Comparison of ENCODE assay signal across 25 cellular contexts in the genomic region with DNA sequence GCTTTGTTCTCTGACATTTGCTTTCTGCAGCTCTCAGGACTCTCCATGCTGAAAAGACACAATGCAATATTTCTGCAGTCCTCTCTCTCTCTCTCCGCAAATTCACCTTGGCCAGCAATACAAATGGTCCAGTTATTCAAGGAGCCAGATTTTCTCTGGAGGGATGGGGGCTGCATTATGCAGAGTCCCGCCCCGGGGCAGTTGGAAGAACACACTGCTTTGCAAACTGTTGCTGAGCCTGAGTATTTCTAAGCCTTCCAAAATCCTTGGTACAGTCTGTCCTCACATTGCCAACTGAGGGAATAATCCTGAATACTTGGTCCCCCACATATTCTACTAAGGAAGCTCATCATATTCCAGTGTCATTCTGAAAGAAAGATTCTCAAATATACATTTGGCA.
"Had no signal": no experiment of that assay in that cellular context is flagged by ENCODE, and none has a peak within 500 bp of the region (broad histone marks: within the 10 kb centered on the region; RNA-seq: fewer than 3 reads in every experiment).

No MANE protein-coding gene starts in this region.

- H3K27me3 ChIP-seq: neural progenitor cell, right atrium auricular region, stomach, transverse colon, uterus had no signal

- H3K27ac Mint-ChIP-seq: activated CD4-positive, alpha-beta memory T cell treated with anti-CD3 and anti-CD28 coated beads for 36 hours; activated naive CD8-positive, alpha-beta T cell treated with anti-CD3 and anti-CD28 coated beads, Interleukin-2, amount 50 U/mL, for 24 hours; activated T-cell treated with anti-CD3 and anti-CD28 coated beads, Interleukin-2, amount 50 U/mL, for 72 hours; naive thymus-derived CD8-positive, alpha-beta T cell; neural progenitor cell; stimulated activated memory B cell treated with anti-CD40 and anti-IgM and Interleukin-4, amounts not matched to agents 10 μg/mL and 1 μg/mL and 100 μg/mL, for 72 hours; T-helper 17 cell had no signal

- H3K9me3 ChIP-seq: lower lobe of right lung, psoas muscle, right atrium auricular region, stomach, transverse colon, uterus had no signal

- H3K9me3 Mint-ChIP-seq: activated CD4-positive, alpha-beta memory T cell treated with anti-CD3 and anti-CD28 coated beads for 36 hours; activated naive CD8-positive, alpha-beta T cell treated with anti-CD3 and anti-CD28 coated beads, Interleukin-2, amount 50 U/mL, for 24 hours; activated T-cell treated with anti-CD3 and anti-CD28 coated beads, Interleukin-2, amount 50 U/mL, for 72 hours; neural progenitor cell; stimulated activated memory B cell treated with anti-CD40 and anti-IgM and Interleukin-4, amounts not matched to agents 10 μg/mL and 1 μg/mL and 100 μg/mL, for 72 hours had no signal

- H3K4me3 Mint-ChIP-seq: activated CD4-positive, alpha-beta memory T cell treated with anti-CD3 and anti-CD28 coated beads for 36 hours; activated naive CD8-positive, alpha-beta T cell treated with anti-CD3 and anti-CD28 coated beads, Interleukin-2, amount 50 U/mL, for 24 hours; activated T-cell treated with anti-CD3 and anti-CD28 coated beads, Interleukin-2, amount 50 U/mL, for 72 hours; naive thymus-derived CD8-positive, alpha-beta T cell; neural progenitor cell; stimulated activated memory B cell treated with anti-CD40 and anti-IgM and Interleukin-4, amounts not matched to agents 10 μg/mL and 1 μg/mL and 100 μg/mL, for 72 hours; T-helper 17 cell had no signal

- H3K4me1 ChIP-seq: lower lobe of right lung, neural progenitor cell, stomach, uterus had no signal

- H3K36me3 ChIP-seq: lower lobe of right lung, neural progenitor cell, right atrium auricular region, stomach, transverse colon, uterus had no signal

- H2AFZ ChIP-seq: neural progenitor cell had no signal

- DNase-seq: activated CD4-positive, alpha-beta memory T cell treated with anti-CD3 and anti-CD28 coated beads for 36 hours; activated CD4-positive, alpha-beta T cell treated with anti-CD3 and anti-CD28 coated beads for 48 hours; activated CD4-positive, CD25-positive, alpha-beta regulatory T cell; activated effector memory CD4-positive, alpha-beta T cell treated with anti-CD3 and anti-CD28 coated beads, Interleukin-2, amount 50 U/mL, for 16 hours; activated naive CD4-positive, alpha-beta T cell treated with anti-CD3 and anti-CD28 coated beads, Interleukin-2, amount 50 U/mL, for 16 hours; activated naive CD8-positive, alpha-beta T cell treated with anti-CD3 and anti-CD28 coated beads, Interleukin-2, amount 50 U/mL, for 24 hours; activated T-cell treated with anti-CD3 and anti-CD28 coated beads, Interleukin-2, amount 50 U/mL, for 72 hours; effector memory CD4-positive, alpha-beta T cell; lower lobe of right lung; naive thymus-derived CD8-positive, alpha-beta T cell; psoas muscle; small intestine; stimulated activated CD4-positive, alpha-beta T cell treated with anti-CD3 and anti-CD28 coated beads, Interleukin-15, amount 100 ng/mL, for 24 hours; stomach; T-helper 17 cell; transverse colon; uterus had no signal

- H3K4me3 ChIP-seq: lower lobe of right lung, neural progenitor cell, psoas muscle, right atrium auricular region, stomach, transverse colon, uterus had no signal

- H3K4me2 ChIP-seq: neural progenitor cell had no signal

- FAIRE-seq: colon, frontal cortex, keratinocyte, small intestine had no signal

- H3K27ac ChIP-seq: lower lobe of right lung, neural progenitor cell, transverse colon, uterus had no signal

- H3K36me3 Mint-ChIP-seq: activated CD4-positive, alpha-beta memory T cell treated with anti-CD3 and anti-CD28 coated beads for 36 hours; brain; naive thymus-derived CD8-positive, alpha-beta T cell; neural progenitor cell; stimulated activated memory B cell treated with anti-CD40 and anti-IgM and Interleukin-4, amounts not matched to agents 10 μg/mL and 1 μg/mL and 100 μg/mL, for 72 hours had no signal

- H3K4me1 Mint-ChIP-seq: activated naive CD8-positive, alpha-beta T cell treated with anti-CD3 and anti-CD28 coated beads, Interleukin-2, amount 50 U/mL, for 24 hours; naive thymus-derived CD8-positive, alpha-beta T cell; T-helper 17 cell had no signal

- ATAC-seq: activated naive CD8-positive, alpha-beta T cell treated with anti-CD3 and anti-CD28 coated beads, Interleukin-2, amount 50 U/mL, for 24 hours; activated T-cell treated with anti-CD3 and anti-CD28 coated beads, Interleukin-2, amount 50 U/mL, for 72 hours; esophagus mucosa; lower lobe of right lung; naive thymus-derived CD8-positive, alpha-beta T cell; stimulated activated memory B cell treated with anti-CD40 and anti-IgM and Interleukin-4, amounts not matched to agents 10 μg/mL and 1 μg/mL and 100 μg/mL, for 72 hours; T-helper 17 cell had no signal
